ENCODE assay signal across 22 cellular contexts in genomic region chr2:41695714-41696113, GRCh38.
"Had no signal": no experiment of that assay in that cellular context is flagged by ENCODE, and none has a peak within 500 bp of the region (broad histone marks: within the 10 kb centered on the region; RNA-seq: fewer than 3 reads in every experiment).

No MANE protein-coding gene starts in this region.

- H3K27ac ChIP-seq: gastrocnemius medialis, heart left ventricle, vagina had no signal

- H3K9me3 ChIP-seq: gastrocnemius medialis, heart left ventricle, tibial nerve, vagina had no signal

- H3K36me3 ChIP-seq: gastrocnemius medialis, heart left ventricle, tibial nerve, vagina had no signal

- ATAC-seq: activated CD8-positive, alpha-beta T cell treated with anti-CD3 and anti-CD28 coated beads, Interleukin-2, amount 10 ng/mL, durations not matched to agents 7 days and 5 days; activated naive CD4-positive, alpha-beta T cell treated with anti-CD3 and anti-CD28 coated beads, Interleukin-2, amount 50 U/mL, for 72 hours; effector memory CD8-positive, alpha-beta T cell; gastrocnemius medialis had no signal

- DNase-seq: activated CD4-positive, alpha-beta T cell treated with anti-CD3 and anti-CD28 coated beads, Interleukin-2, amount 10 ng/mL, durations not matched to agents 24 days and 14 days; activated CD4-positive, CD25-positive, alpha-beta regulatory T cell; activated CD8-positive, alpha-beta memory T cell treated with anti-CD3 and anti-CD28 coated beads, Interleukin-2, amount 50 U/mL, for 4 hours; activated CD8-positive, alpha-beta T cell treated with anti-CD3 and anti-CD28 coated beads, Interleukin-2, amount 10 ng/mL, durations not matched to agents 7 days and 5 days; activated gamma-delta T cell; activated T-cell treated with anti-CD3 and anti-CD28 coated beads, Interleukin-2, amount 50 U/mL, for 48 hours; amniotic stem cell; cerebellar nuclear complex; dermis blood vessel endothelial cell; effector memory CD8-positive, alpha-beta T cell; gastrocnemius medialis; heart left ventricle; mammary epithelial cell; right cardiac atrium; small intestine; stimulated activated CD4-positive, alpha-beta T cell treated with anti-CD3 and anti-CD28 coated beads, Interleukin-4, amount 100 ng/mL, for 24 hours; stimulated activated naive CD4-positive, alpha-beta T cell; T-helper 2 cell had no signal

- H3K4me3 Mint-ChIP-seq: activated CD4-positive, alpha-beta T cell treated with anti-CD3 and anti-CD28 coated beads, Interleukin-2, amount 10 ng/mL, durations not matched to agents 24 days and 14 days; activated CD8-positive, alpha-beta T cell treated with anti-CD3 and anti-CD28 coated beads, Interleukin-2, amount 10 ng/mL, durations not matched to agents 7 days and 5 days; effector memory CD8-positive, alpha-beta T cell had no signal

- H3K9me3 Mint-ChIP-seq: activated CD4-positive, alpha-beta T cell treated with anti-CD3 and anti-CD28 coated beads, Interleukin-2, amount 10 ng/mL, durations not matched to agents 24 days and 14 days; activated naive CD4-positive, alpha-beta T cell treated with anti-CD3 and anti-CD28 coated beads, Interleukin-2, amount 50 U/mL, for 72 hours; effector memory CD8-positive, alpha-beta T cell had no signal

- H3K4me3 ChIP-seq: gastrocnemius medialis, heart left ventricle, tibial nerve, vagina had no signal

- H3K36me3 Mint-ChIP-seq: activated naive CD4-positive, alpha-beta T cell treated with anti-CD3 and anti-CD28 coated beads, Interleukin-2, amount 50 U/mL, for 72 hours had no signal

- H3K27me3 ChIP-seq: gastrocnemius medialis, heart left ventricle, tibial nerve, vagina had no signal

- H3K27ac Mint-ChIP-seq: activated CD4-positive, alpha-beta T cell treated with anti-CD3 and anti-CD28 coated beads, Interleukin-2, amount 10 ng/mL, durations not matched to agents 24 days and 14 days; activated CD8-positive, alpha-beta T cell treated with anti-CD3 and anti-CD28 coated beads, Interleukin-2, amount 10 ng/mL, durations not matched to agents 7 days and 5 days; activated naive CD4-positive, alpha-beta T cell treated with anti-CD3 and anti-CD28 coated beads, Interleukin-2, amount 50 U/mL, for 72 hours; effector memory CD8-positive, alpha-beta T cell; progenitor cell of endocrine pancreas had no signal

- H3K4me1 ChIP-seq: gastrocnemius medialis, vagina had no signal

- H3K4me1 Mint-ChIP-seq: activated CD4-positive, alpha-beta T cell treated with anti-CD3 and anti-CD28 coated beads, Interleukin-2, amount 10 ng/mL, durations not matched to agents 24 days and 14 days had no signal
